ENCODE assay signal across 9 cellular contexts in the genomic region with DNA sequence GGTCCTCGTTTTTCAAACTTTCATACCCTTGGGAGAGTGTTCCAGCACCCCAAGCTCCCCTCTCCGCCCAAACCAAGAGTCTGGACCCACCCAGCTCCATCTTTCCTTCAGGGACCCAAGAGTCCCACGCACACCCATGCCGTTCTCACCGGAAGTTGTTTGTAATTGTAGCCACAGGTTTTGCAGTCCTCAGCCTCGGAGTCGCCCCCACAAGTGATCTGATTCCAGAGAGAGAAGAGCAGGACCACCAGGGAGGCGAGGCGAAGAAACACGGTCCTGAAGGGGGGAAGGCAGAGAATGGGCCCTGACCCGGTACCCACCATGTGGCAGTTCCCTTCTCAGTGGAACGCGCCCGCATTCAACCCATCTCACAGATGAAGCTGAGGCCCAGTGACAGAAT. TPM values are rescaled to one million over a fixed set of nuclear protein-coding genes. Genes with fewer than 3 reads are reported as not detected.
DNase-seq lines count a peak whose midpoint lies in the region; ATAC-seq and TF ChIP-seq lines count a peak whose summit lies in the region.
"Had no signal": no experiment of that assay in that cellular context is flagged by ENCODE, and none has a peak within 500 bp of the region (broad histone marks: within the 10 kb centered on the region; RNA-seq: fewer than 3 reads in every experiment).

No MANE protein-coding gene starts in this region.

- peaks cover 14% of the 10 kb centered on the region for H4K20me1 ChIP-seq in BLaER1

- no peaks in the 10 kb centered on the region for H3K9me3 Mint-ChIP-seq in natural killer cell treated with Interleukin-12 subunit alpha and Interleukin-12 subunit beta and Interleukin-15 and Interleukin-18, amount 100 ng/mL, for 72 hours

- no peaks in the 10 kb centered on the region for H3K27me3 ChIP-seq in BLaER1
- no peaks in the 10 kb centered on the region for H3K27me3 ChIP-seq in HUES64 (ENCODE audit: insufficient read depth, low read length)
- no peaks in the 10 kb centered on the region for H3K27me3 ChIP-seq in tibial nerve

- peak overlapping the region; percentile 94 for H3K4me3 Mint-ChIP-seq in natural killer cell treated with Interleukin-12 subunit alpha and Interleukin-12 subunit beta and Interleukin-15 and Interleukin-18, amount 100 ng/mL, for 72 hours

- DNase-seq in coronary artery (ENCODE audit: low spot score) (no peak), NCI-H2196 (lab: John Stamatoyannopoulos, UW; ENCODE audit: unreplicated experiment) (no peak), kidney tubule cell (ENCODE audit: low spot score) (no peak), tibial nerve (ENCODE audit: low spot score in 2 of 2) (no peak)
- no peak for DNase-seq in natural killer cell treated with Interleukin-12 subunit alpha and Interleukin-12 subunit beta and Interleukin-15 and Interleukin-18, amount 100 ng/mL, for 72 hours (ENCODE audit: low spot score)

- no peak overlapping the region for H3K9ac ChIP-seq in BLaER1
- no peak overlapping the region for H3K9ac ChIP-seq in HUES64 (ENCODE audit: low read depth, low read length)

- H3K36me3 Mint-ChIP-seq in natural killer cell treated with Interleukin-12 subunit alpha and Interleukin-12 subunit beta and Interleukin-15 and Interleukin-18, amount 100 ng/mL, for 72 hours = no peaks in the 10 kb centered on the region

- H3K36me3 ChIP-seq in BLaER1 (peaks cover 5% of the 10 kb centered on the region), HUES64 (ENCODE audit: insufficient read depth, low read length) (0 out of 2 replicates have a peak, but pooled peaks cover 2% of the 10 kb centered on the region), tibial nerve (peaks cover 0 to 5% (median 4%) of the 10 kb centered on the region in 3 donors)

- H3K4me1 ChIP-seq in BLaER1 (peaks cover 55% of the 10 kb centered on the region), HUES64 (ENCODE audit: insufficient read depth, low read length) (peaks cover 11% of the 10 kb centered on the region; the same call in 1 of the 2 replicates), tibial nerve (peaks cover 0 to 57% (median 31%) of the 10 kb centered on the region in 4 donors)

- H3K27me3 Mint-ChIP-seq in natural killer cell treated with Interleukin-12 subunit alpha and Interleukin-12 subunit beta and Interleukin-15 and Interleukin-18, amount 100 ng/mL, for 72 hours = no peaks in the 10 kb centered on the region

- peak overlapping the region; percentile 58; the same call in 1 of the 2 replicates for H3K4me3 ChIP-seq in BLaER1
- H3K4me3 ChIP-seq in HUES64 (ENCODE audit: low read length) = peak overlapping the region; percentile 63
- peak overlapping the region; percentile 57 for H3K4me3 ChIP-seq in coronary artery
- peak overlapping the region in 1 of 4 donors; percentile 51 for H3K4me3 ChIP-seq in tibial nerve

- peak overlapping the region; percentile 72 for H3K4me2 ChIP-seq in BLaER1

- H3K4me1 Mint-ChIP-seq in natural killer cell treated with Interleukin-12 subunit alpha and Interleukin-12 subunit beta and Interleukin-15 and Interleukin-18, amount 100 ng/mL, for 72 hours (ENCODE audit: low read depth in 2 of 2) = peaks cover 44 to 60% of the 10 kb centered on the region in 2 donors

- no peak overlapping the region for H3K27ac ChIP-seq in BLaER1
- no peak overlapping the region for H3K27ac ChIP-seq in HUES64 (ENCODE audit: low read depth, low read length)
- H3K27ac ChIP-seq in coronary artery = no peak overlapping the region
- H3K27ac ChIP-seq in tibial nerve = peak overlapping the region in 2 of 4 donors; percentile 39 to 60

- ATAC-seq in natural killer cell treated with Interleukin-12 subunit alpha and Interleukin-12 subunit beta and Interleukin-15 and Interleukin-18, amount 100 ng/mL, for 72 hours = no peak
- ATAC-seq in GM21447 (IDR thresholded peaks at IDR 0.05; ENCODE audit: unreplicated experiment) = no peak

- H3K9me3 ChIP-seq in BLaER1 (no peaks in the 10 kb centered on the region), HUES64 (ENCODE audit: insufficient read depth, low read depth, low read length) (no peaks in the 10 kb centered on the region), tibial nerve (no peaks in the 10 kb centered on the region)

- peak overlapping the region; percentile 30 to 65 for H3K27ac Mint-ChIP-seq in natural killer cell treated with Interleukin-12 subunit alpha and Interleukin-12 subunit beta and Interleukin-15 and Interleukin-18, amount 100 ng/mL, for 72 hours

- TF ChIP-seq CTCF in coronary artery (IDR thresholded peaks at IDR 0.05) (no peak), tibial nerve (IDR thresholded peaks at IDR 0.05) (no peak)

- no peak for TF ChIP-seq POLR2A in tibial nerve (IDR thresholded peaks at IDR 0.05)

- WGBS in HUES64 = 92% methylated on average over 14 of the region's 14 CpGs
- 61 to 70% methylated on average over 14 of the region's 14 CpGs for WGBS in tibial nerve, 2 donors

- TF ChIP-seq EP300 in tibial nerve (IDR thresholded peaks at IDR 0.05) = no peak

RNA-seq across cellular contexts. Expression of a gene that starts 3.4 kb away (rescaled TPM):
- 4.8 TPM for polyA plus RNA-seq in HUES64 (2013, experiment 1 of 2)
- 6.1 TPM for polyA plus RNA-seq in HUES64 (2013, experiment 2 of 2)
- 1 to 10 TPM; 5.0 to 7.5 TPM for total RNA-seq in natural killer cell treated with Interleukin-12 subunit alpha and Interleukin-12 subunit beta and Interleukin-15 and Interleukin-18, amount 100 ng/mL, for 72 hours
- 10 to 100 TPM in 2 of 4 donors, 1 to 10 TPM in 2; 7.4 to 12.9 (median 10.4) TPM for total RNA-seq in tibial nerve

RNA-seq across cellular contexts. Expression of a gene that starts 10.1 kb away (rescaled TPM):
- polyA plus RNA-seq in HUES64 (2013, experiment 1 of 2) = 1.00 TPM
- 0.89 TPM for polyA plus RNA-seq in HUES64 (2013, experiment 2 of 2)
- total RNA-seq in natural killer cell treated with Interleukin-12 subunit alpha and Interleukin-12 subunit beta and Interleukin-15 and Interleukin-18, amount 100 ng/mL, for 72 hours = 1 to 10 TPM in 1 of 2 donors, not detected in 1; 1.2 TPM
- 1 to 10 TPM in 2 of 4 donors, under 1 TPM in 1, not detected in 1; 0.22 to 8.8 (median 4.4) TPM for total RNA-seq in tibial nerve
- total RNA-seq: RPMI7951 had no signal

RNA-seq across cellular contexts. Expression of a gene that starts 25.3 kb away (rescaled TPM):
- 64.6 TPM for polyA plus RNA-seq in HUES64 (2013, experiment 1 of 2)
- polyA plus RNA-seq in HUES64 (2013, experiment 2 of 2) = 62.3 TPM
- total RNA-seq in natural killer cell treated with Interleukin-12 subunit alpha and Interleukin-12 subunit beta and Interleukin-15 and Interleukin-18, amount 100 ng/mL, for 72 hours = 10 to 100 TPM; 59.8 to 73.8 TPM
- 10 to 100 TPM; 21.6 to 30.3 (median 24.8) TPM for total RNA-seq in tibial nerve

RNA-seq across cellular contexts. Expression of a gene that starts 26.5 kb away (rescaled TPM):
- polyA plus RNA-seq in HUES64 (2013, experiment 1 of 2) = 74.7 TPM
- polyA plus RNA-seq in HUES64 (2013, experiment 2 of 2) = 81.0 TPM
- 10 to 100 TPM; 24.2 to 56.5 TPM for total RNA-seq in natural killer cell treated with Interleukin-12 subunit alpha and Interleukin-12 subunit beta and Interleukin-15 and Interleukin-18, amount 100 ng/mL, for 72 hours
- total RNA-seq in tibial nerve = 10 to 100 TPM; 45.0 to 94.5 (median 50.2) TPM

RNA-seq across cellular contexts. Expression of a gene that starts 28.2 kb away (rescaled TPM):
- 24.2 TPM for polyA plus RNA-seq in HUES64 (2013, experiment 1 of 2)
- polyA plus RNA-seq in HUES64 (2013, experiment 2 of 2) = 24.9 TPM
- total RNA-seq in natural killer cell treated with Interleukin-12 subunit alpha and Interleukin-12 subunit beta and Interleukin-15 and Interleukin-18, amount 100 ng/mL, for 72 hours = 10 to 100 TPM; 15.5 to 26.2 TPM
- total RNA-seq in tibial nerve = 10 to 100 TPM; 37.3 to 70.8 (median 49.6) TPM
